ENCODE assay signal across 23 cellular contexts in genomic region chr4:5969777-5970176, GRCh38. TPM values are rescaled to one million over a fixed set of nuclear protein-coding genes. Genes with fewer than 3 reads are reported as not detected.
"Had no signal": no experiment of that assay in that cellular context is flagged by ENCODE, and none has a peak within 500 bp of the region (broad histone marks: within the 10 kb centered on the region; RNA-seq: fewer than 3 reads in every experiment).

No MANE protein-coding gene starts in this region.

- H3K4me1 Mint-ChIP-seq: central memory CD8-positive, alpha-beta T cell; naive B cell; neural crest cell; stimulated activated effector memory CD8-positive, alpha-beta T cell treated with anti-CD3 and anti-CD28 coated beads, Interleukin-12 subunit alpha, Interleukin-12 subunit beta, amount 100 ng/mL, for 72 hours had no signal

- H3K4me3 ChIP-seq: esophagus muscularis mucosa, gastrocnemius medialis, heart right ventricle, left ventricle myocardium inferior, lung, right atrium auricular region, testis, tibial nerve had no signal

- H3K27ac ChIP-seq: epithelial cell of prostate, esophagus muscularis mucosa, gastrocnemius medialis, heart right ventricle, left ventricle myocardium inferior, right atrium auricular region, testis, tibial nerve had no signal

- H3K4me3 Mint-ChIP-seq: central memory CD8-positive, alpha-beta T cell; naive B cell; neural crest cell; stimulated activated effector memory CD8-positive, alpha-beta T cell treated with anti-CD3 and anti-CD28 coated beads, Interleukin-12 subunit alpha, Interleukin-12 subunit beta, amount 100 ng/mL, for 72 hours had no signal

- H3K9me3 Mint-ChIP-seq: central memory CD8-positive, alpha-beta T cell; neural crest cell; stimulated activated effector memory CD8-positive, alpha-beta T cell treated with anti-CD3 and anti-CD28 coated beads, Interleukin-12 subunit alpha, Interleukin-12 subunit beta, amount 100 ng/mL, for 72 hours had no signal

- H3K27me3 ChIP-seq: right atrium auricular region, testis had no signal

- H3K4me1 ChIP-seq: esophagus muscularis mucosa, gastrocnemius medialis, heart right ventricle, left ventricle myocardium inferior, right atrium auricular region, testis, tibial nerve had no signal

- H3K36me3 Mint-ChIP-seq: naive B cell; stimulated activated effector memory CD8-positive, alpha-beta T cell treated with anti-CD3 and anti-CD28 coated beads, Interleukin-12 subunit alpha, Interleukin-12 subunit beta, amount 100 ng/mL, for 72 hours had no signal

- H3K36me3 ChIP-seq: esophagus muscularis mucosa, gastrocnemius medialis, heart right ventricle, left ventricle myocardium inferior, right atrium auricular region, tibial nerve had no signal

- H3K27me3 Mint-ChIP-seq: central memory CD8-positive, alpha-beta T cell had no signal

- DNase-seq: effector memory CD4-positive, alpha-beta T cell; gastrocnemius medialis; heart right ventricle; hypothalamus; left ventricle myocardium inferior; mesenchymal stem cell; naive B cell; small intestine; stimulated activated CD4-positive, alpha-beta T cell treated with anti-CD3 and anti-CD28 coated beads, Interleukin-12 subunit alpha, Interleukin-12 subunit beta, amount 100 ng/mL, for 4 hours; stimulated activated CD4-positive, alpha-beta T cell treated with anti-CD3 and anti-CD28 coated beads, Interleukin-4, amount 100 ng/mL, for 1 hour; stimulated activated CD8-positive, alpha-beta memory T cell treated with anti-CD3 and anti-CD28 coated beads, Interleukin-4, amount 100 ng/mL, for 48 hours; stimulated activated naive CD8-positive, alpha-beta T cell treated with anti-CD3 and anti-CD28 coated beads, Interleukin-15, Interleukin-2, amounts not matched to agents 100 U/mL and 50 U/mL, for 24 hours; testis had no signal

- ATAC-seq: gastrocnemius medialis; heart right ventricle; stimulated activated effector memory CD8-positive, alpha-beta T cell treated with anti-CD3 and anti-CD28 coated beads, Interleukin-12 subunit alpha, Interleukin-12 subunit beta, amount 100 ng/mL, for 72 hours; stimulated activated naive CD8-positive, alpha-beta T cell treated with anti-CD3 and anti-CD28 coated beads, Interleukin-15, Interleukin-2, amounts not matched to agents 100 U/mL and 50 U/mL, for 24 hours had no signal

- H3K27ac Mint-ChIP-seq: stimulated activated effector memory CD8-positive, alpha-beta T cell treated with anti-CD3 and anti-CD28 coated beads, Interleukin-12 subunit alpha, Interleukin-12 subunit beta, amount 100 ng/mL, for 72 hours had no signal

- H3K9me3 ChIP-seq: esophagus muscularis mucosa, gastrocnemius medialis, heart right ventricle, left ventricle myocardium inferior, right atrium auricular region, testis, tibial nerve had no signal

RNA-seq across cellular contexts. Expression of gene C4orf50, which starts 48.5 kb away (rescaled TPM):
- total RNA-seq: fibroblast of villous mesenchyme, left ventricle myocardium inferior, osteocyte, right atrium auricular region had no signal
- polyA plus RNA-seq: heart right ventricle had no signal
